1 cellular context compared by ENCODE assay signal in genomic region chr2:25174192-25174861, GRCh38.
A peak's percentile ranks its signal among the peaks of the same experiment; 100 is the strongest.
TF ChIP-seq lines count a peak whose summit lies in the region.

No MANE protein-coding gene starts in this region.

TF ChIP-seq in HepG2, 621 proteins besides CTCF, POLR2A, EP300 and RAD21 (continued from another document):
- TF ChIP-seq ZNF136 (CRISPR knock-in tag; IDR thresholded peaks at IDR 0.05; ENCODE audit: low read depth) (no peak), FOXA1 (IDR thresholded peaks at IDR 0.05) (peak; percentile 23; the same call in 1 of the 2 replicates), FOXA1 (CRISPR knock-in tag; IDR thresholded peaks at IDR 0.05) (no peak), ZNF160 (CRISPR knock-in tag; IDR thresholded peaks at IDR 0.05) (no peak), PLRG1 (conservative IDR thresholded peaks at IDR 0.05) (0 out of 2 replicates have a peak, but pooled peaks have one; percentile 63)
